20 cellular contexts compared by ENCODE assay signal in the genomic region with DNA sequence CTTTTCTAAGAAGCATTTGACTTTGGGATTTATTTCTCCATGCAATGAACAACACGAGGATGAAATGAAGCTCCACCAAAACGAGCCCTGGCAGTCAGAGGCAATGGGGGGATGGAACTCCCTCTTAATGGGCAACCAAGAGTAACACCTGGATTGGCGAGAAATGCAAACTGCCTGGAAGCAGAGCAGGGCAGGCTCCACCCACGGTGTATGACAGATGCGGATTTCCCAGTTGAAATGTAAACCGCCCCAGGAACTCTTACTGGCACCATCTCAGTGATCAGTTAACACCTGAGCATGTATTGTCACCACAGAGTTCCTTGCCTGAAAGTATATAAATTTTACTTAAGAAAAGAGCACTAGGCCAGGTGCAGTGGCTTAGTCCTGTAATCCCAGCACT. TPM values are rescaled to one million over a fixed set of nuclear protein-coding genes. Genes with fewer than 3 reads are reported as not detected.
"Had no signal": no experiment of that assay in that cellular context is flagged by ENCODE, and none has a peak within 500 bp of the region (broad histone marks: within the 10 kb centered on the region; RNA-seq: fewer than 3 reads in every experiment).

No MANE protein-coding gene starts in this region.

- H3K4me3 ChIP-seq: K562, SJCRH30 had no signal

- ATAC-seq: K562, Panc1, PC-3, Right ventricle myocardium inferior, SK-N-SH treated with all-trans-retinoic acid at 6 μM for 48 hours had no signal

- DNase-seq: Kasumi-1; MM.1S; NCI-H1092 treated with DMSO at 0.1 percent for 48 hours; NCI-H1436; NCI-H187; NCI-H2029; NCI-H226; NCI-H446; NCI-H524; NCI-H526 treated with DMSO at 0.1 percent for 48 hours; NCI-H748 treated with DMSO at 0.1 percent for 48 hours; NK-92 treated with Interleukin-12 subunit alpha and Interleukin-12 subunit beta, amount 100 ng/mL, for 24 hours; PC-3; SHP77 treated with DMSO at 0.1 percent for 48 hours; SJCRH30 had no signal

- H3K27ac ChIP-seq: KMS-11, SJCRH30 had no signal

RNA-seq across cellular contexts. Expression of gene AUTS2, which starts 47.3 kb away (rescaled TPM):
- total RNA-seq: PC-3 had no signal
